Comparison of ENCODE assay signal across 8 cellular contexts in the genomic region with DNA sequence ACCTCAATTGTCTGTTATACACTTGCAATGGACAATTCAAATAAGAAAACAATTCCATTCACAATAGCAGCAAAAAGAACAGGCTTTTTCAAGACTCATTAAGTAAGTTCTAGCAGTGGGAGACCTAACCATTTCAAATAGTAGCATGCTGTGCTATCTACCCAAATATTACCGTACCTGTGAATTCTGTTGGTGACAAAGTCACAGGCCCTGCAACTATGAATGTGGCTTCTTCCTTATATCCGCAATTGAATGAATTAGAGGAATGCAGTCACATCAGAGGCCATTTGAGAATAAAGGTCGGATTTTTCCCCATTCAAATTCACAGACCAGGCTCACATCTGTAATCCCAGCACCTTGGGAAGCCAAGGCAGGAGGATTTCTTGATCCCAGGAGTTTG. TPM values are rescaled to one million over a fixed set of nuclear protein-coding genes. Genes with fewer than 3 reads are reported as not detected.
A peak's percentile ranks its signal among the peaks of the same experiment; 100 is the strongest.
DNase-seq lines count a peak whose midpoint lies in the region; ATAC-seq and TF ChIP-seq lines count a peak whose summit lies in the region.

No MANE protein-coding gene starts in this region.

- H3K27me3 ChIP-seq in DND-41 (ENCODE audit: insufficient read depth, low read length, poor library complexity) (no peaks in the 10 kb centered on the region), parathyroid adenoma (ENCODE audit: control insufficient read depth, insufficient read depth, low read length) (no peaks in the 10 kb centered on the region)

- peak overlapping the region; percentile 87 for H3K4me3 Mint-ChIP-seq in chondrocyte (ENCODE audit: unreplicated experiment)

- H3K9me3 ChIP-seq in DND-41 (ENCODE audit: insufficient read depth, low read length, severe bottlenecking), result no peaks in the 10 kb centered on the region
- H3K9me3 ChIP-seq in parathyroid adenoma (ENCODE audit: control insufficient read depth, low read length), result no peaks in the 10 kb centered on the region

- peaks cover 56% of the 10 kb centered on the region for H3K4me1 ChIP-seq in DND-41 (ENCODE audit: insufficient read depth, low read length)
- peaks cover 10% of the 10 kb centered on the region for H3K4me1 ChIP-seq in parathyroid adenoma

- H4K20me1 ChIP-seq in DND-41 (ENCODE audit: insufficient read depth, low read length), result peaks cover 25% of the 10 kb centered on the region

- ATAC-seq in DND-41 (ENCODE audit: insufficient read depth, low read depth) (no peak), GM18867 (IDR thresholded peaks at IDR 0.05; ENCODE audit: unreplicated experiment) (no peak)

- peaks cover 3% of the 10 kb centered on the region for H3K9me3 Mint-ChIP-seq in chondrocyte (ENCODE audit: low read depth)

- H3K27me3 Mint-ChIP-seq in chondrocyte (ENCODE audit: low read depth), result no peaks in the 10 kb centered on the region

- H3K4me1 Mint-ChIP-seq in chondrocyte (ENCODE audit: low read depth), result peaks cover 27% of the 10 kb centered on the region

- DNase-seq in DND-41 (no peak), NCI-H1417 (lab: John Stamatoyannopoulos, UW) (peak; percentile 35 to 83 (median 47)), chondrocyte (ENCODE audit: low spot score) (no peak), retina (no peak), activated gamma-delta T cell (lab: John Stamatoyannopoulos, UW) (no peak)
- DNase-seq in effector CD8-positive, alpha-beta T cell (lab: John Stamatoyannopoulos, UW), result no peak

- H3K9ac ChIP-seq in DND-41 (ENCODE audit: low read depth, low read length) (peak overlapping the region; percentile 66), parathyroid adenoma (no peak overlapping the region)

- TF ChIP-seq CTCF in DND-41 (IDR thresholded peaks at IDR 0.05; ENCODE audit: borderline replicate concordance, extremely low read depth, low read length, poor library complexity, severe bottlenecking) (no peak), chondrocyte (IDR thresholded peaks at IDR 0.05) (no peak), parathyroid adenoma (IDR thresholded peaks at IDR 0.05) (no peak)

- H3K79me2 ChIP-seq in DND-41 (ENCODE audit: insufficient read depth, low read length) (peaks cover 44% of the 10 kb centered on the region), parathyroid adenoma (peaks cover 2% of the 10 kb centered on the region)

- peak overlapping the region; percentile 27 to 64 for H3K4me3 ChIP-seq in DND-41 (ENCODE audit: low read depth in 1 of 2, low read length in 2 of 2)
- peak overlapping the region; percentile 35 for H3K4me3 ChIP-seq in parathyroid adenoma (ENCODE audit: low read depth, low read length)

- H3K4me2 ChIP-seq in DND-41 (ENCODE audit: insufficient read depth, low read length), result peak overlapping the region; percentile 73
- peak overlapping the region; percentile 75 for H3K4me2 ChIP-seq in parathyroid adenoma (ENCODE audit: low read length)

- peak overlapping the region; percentile 78 for H2AFZ ChIP-seq in DND-41 (ENCODE audit: low read depth, low read length)
- H2AFZ ChIP-seq in parathyroid adenoma, result peak overlapping the region; percentile 96

- H3K27ac Mint-ChIP-seq in chondrocyte (ENCODE audit: unreplicated experiment), result peak overlapping the region; percentile 97

- H3K36me3 ChIP-seq in DND-41 (ENCODE audit: insufficient read depth, low read length) (peaks cover 30% of the 10 kb centered on the region), parathyroid adenoma (ENCODE audit: control insufficient read depth, insufficient read depth, low read length) (no peaks in the 10 kb centered on the region)

- peaks cover 3% of the 10 kb centered on the region for H3K36me3 Mint-ChIP-seq in chondrocyte (ENCODE audit: low read depth)

- H3K27ac ChIP-seq in DND-41 (ENCODE audit: low read length) (peak overlapping the region; percentile 85), parathyroid adenoma (peak overlapping the region; percentile 90)

RNA-seq across cellular contexts. Expression of gene NME4, which starts 0.8 kb away (rescaled TPM):
- total RNA-seq in chondrocyte, result 176 to 246 TPM (median 231 TPM) in 3 replicates

RNA-seq across cellular contexts. Expression of gene DECR2, which starts 5.5 kb away (rescaled TPM):
- total RNA-seq in chondrocyte, result 21.8 to 25.1 TPM (median 22.2 TPM) in 3 replicates

RNA-seq across cellular contexts. Expression of gene PGAP6, which starts 14.4 kb away (rescaled TPM):
- total RNA-seq in chondrocyte, result 49.5 to 61.2 TPM (median 59.7 TPM) in 3 replicates

RNA-seq across cellular contexts. Expression of gene MRPL28, which starts 25.9 kb away (rescaled TPM):
- 53.4 to 57.7 TPM (median 54.7 TPM) in 3 replicates for total RNA-seq in chondrocyte

RNA-seq across cellular contexts. Expression of gene RAB11FIP3, which starts 29.2 kb away (rescaled TPM):
- 41.9 to 52.4 TPM (median 45.1 TPM) in 3 replicates for total RNA-seq in chondrocyte

Comparison
In these comparisons a context has a peak if more than half of its experiments do, and no peak if none do; other contexts are left out.
1. DNase-seq: peak in NCI-H1417 (3 of 3); none in DND-41 (single experiment), chondrocyte (single experiment), retina (single experiment), effector CD8-positive, alpha-beta T cell (single experiment) and activated gamma-delta T cell (single experiment).